8 cellular contexts compared by ENCODE assay signal in genomic region chr14:104816678-104816945, GRCh38. TPM values are rescaled to one million over a fixed set of nuclear protein-coding genes. Genes with fewer than 3 reads are reported as not detected.
DNase-seq lines count a peak whose midpoint lies in the region; ATAC-seq and TF ChIP-seq lines count a peak whose summit lies in the region.

No MANE protein-coding gene starts in this region.

- peak overlapping the region; percentile 78 to 97 (median 95) for H3K27ac Mint-ChIP-seq in nephron

- no peaks in the 10 kb centered on the region for H3K9me3 Mint-ChIP-seq in nephron

- H3K27ac ChIP-seq in C4-2B: peak overlapping the region; percentile 98
- H3K27ac ChIP-seq in coronary artery: peak overlapping the region; percentile 80 to 86

- DNase-seq in Jurkat, Clone E6-1 (ENCODE audit: low read depth, low spot score): no peak
- DNase-seq in coronary artery (ENCODE audit: low spot score): no peak
- no peak for DNase-seq in stimulated activated CD4-positive, alpha-beta T cell treated with anti-CD3 and anti-CD28 coated beads, Interleukin-15, amount 100 ng/mL, for 24 hours
- no peak for DNase-seq in activated gamma-delta T cell treated with Interleukin-2 at 50 U/mL for 16 hours

- H3K27me3 Mint-ChIP-seq in nephron (ENCODE audit: low read depth): no peaks in the 10 kb centered on the region

- no peaks in the 10 kb centered on the region for H3K36me3 Mint-ChIP-seq in nephron (ENCODE audit: low read depth)

- H3K4me3 ChIP-seq in Jurkat, Clone E6-1 (ENCODE audit: low read length): peak overlapping the region; percentile 96
- H3K4me3 ChIP-seq in coronary artery: peak overlapping the region; percentile 97

- peaks cover 15% of the 10 kb centered on the region for H3K4me1 Mint-ChIP-seq in nephron

- TF ChIP-seq CTCF in C4-2B (conservative IDR thresholded peaks at IDR 0.05) (no peak), coronary artery (IDR thresholded peaks at IDR 0.05) (no peak), nephron (IDR thresholded peaks at IDR 0.05; ENCODE audit: unreplicated experiment in 3 of 3) (no peak)

- no peak for ATAC-seq in GM18858 (IDR thresholded peaks at IDR 0.05; ENCODE audit: unreplicated experiment)
- ATAC-seq in GM21619 (IDR thresholded peaks at IDR 0.05; ENCODE audit: unreplicated experiment): no peak

- peak overlapping the region; percentile 96 to 97 (median 96) for H3K4me3 Mint-ChIP-seq in nephron

RNA-seq across cellular contexts. Expression of gene ZBTB42, which starts 15.7 kb away (rescaled TPM):
- 4.2 TPM for polyA plus RNA-seq in Jurkat, Clone E6-1 (2012; ENCODE audit: insufficient read depth, insufficient read length)

RNA-seq across cellular contexts. Expression of gene AKT1, which starts 21.1 kb away (rescaled TPM):
- polyA plus RNA-seq in Jurkat, Clone E6-1 (2012; ENCODE audit: insufficient read depth, insufficient read length): 149 TPM

RNA-seq across cellular contexts. Expression of gene CEP170B, which starts 48.5 kb away (rescaled TPM):
- 3.6 TPM for polyA plus RNA-seq in Jurkat, Clone E6-1 (2012; ENCODE audit: insufficient read depth, insufficient read length)
